3 cellular contexts compared by ENCODE assay signal in the genomic region with DNA sequence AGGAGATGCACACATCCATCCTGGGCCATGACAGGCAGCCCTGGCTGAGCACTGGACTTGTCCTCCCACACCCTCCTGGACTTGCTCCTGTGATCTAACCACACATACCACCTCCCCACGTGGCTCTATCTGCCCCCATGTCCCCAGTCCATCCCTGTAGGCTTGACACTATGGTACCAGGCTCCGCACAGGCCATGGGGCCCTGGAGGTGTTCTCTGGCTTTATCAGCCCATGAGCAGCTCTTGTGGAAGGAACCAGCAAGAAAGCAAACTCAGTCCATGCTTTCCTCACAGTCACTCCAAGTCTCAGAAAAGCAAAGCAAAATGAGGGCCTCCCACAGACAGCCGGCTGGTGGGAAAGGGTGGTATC.
TF ChIP-seq lines count a peak whose summit lies in the region.

No MANE protein-coding gene starts in this region.

TF ChIP-seq in liver, 16 proteins besides CTCF, POLR2A, EP300 and RAD21 (continued from another document):
- TF ChIP-seq, protein P1, sequence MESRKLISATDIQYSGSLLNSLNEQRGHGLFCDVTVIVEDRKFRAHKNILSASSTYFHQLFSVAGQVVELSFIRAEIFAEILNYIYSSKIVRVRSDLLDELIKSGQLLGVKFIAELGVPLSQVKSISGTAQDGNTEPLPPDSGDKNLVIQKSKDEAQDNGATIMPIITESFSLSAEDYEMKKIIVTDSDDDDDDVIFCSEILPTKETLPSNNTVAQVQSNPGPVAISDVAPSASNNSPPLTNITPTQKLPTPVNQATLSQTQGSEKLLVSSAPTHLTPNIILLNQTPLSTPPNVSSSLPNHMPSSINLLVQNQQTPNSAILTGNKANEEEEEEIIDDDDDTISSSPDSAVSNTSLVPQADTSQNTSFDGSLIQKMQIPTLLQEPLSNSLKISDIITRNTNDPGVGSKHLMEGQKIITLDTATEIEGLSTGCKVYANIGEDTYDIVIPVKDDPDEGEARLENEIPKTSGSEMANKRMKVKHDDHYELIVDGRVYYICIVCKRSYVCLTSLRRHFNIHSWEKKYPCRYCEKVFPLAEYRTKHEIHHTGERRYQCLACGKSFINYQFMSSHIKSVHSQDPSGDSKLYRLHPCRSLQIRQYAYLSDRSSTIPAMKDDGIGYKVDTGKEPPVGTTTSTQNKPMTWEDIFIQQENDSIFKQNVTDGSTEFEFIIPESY (IDR thresholded peaks at IDR 0.05): no peak
- TF ChIP-seq HNF4G (IDR thresholded peaks at IDR 0.05) (no peak), GABPA (IDR thresholded peaks at IDR 0.05 in 1 of 2, conservative IDR thresholded peaks at IDR 0.05 in 1 of 2) (no peak), NR2F2 (IDR thresholded peaks at IDR 0.05) (no peak)

TF ChIP-seq in HepG2, 621 proteins besides CTCF, POLR2A, EP300 and RAD21 (continued from another document):
- TF ChIP-seq, protein P2, sequence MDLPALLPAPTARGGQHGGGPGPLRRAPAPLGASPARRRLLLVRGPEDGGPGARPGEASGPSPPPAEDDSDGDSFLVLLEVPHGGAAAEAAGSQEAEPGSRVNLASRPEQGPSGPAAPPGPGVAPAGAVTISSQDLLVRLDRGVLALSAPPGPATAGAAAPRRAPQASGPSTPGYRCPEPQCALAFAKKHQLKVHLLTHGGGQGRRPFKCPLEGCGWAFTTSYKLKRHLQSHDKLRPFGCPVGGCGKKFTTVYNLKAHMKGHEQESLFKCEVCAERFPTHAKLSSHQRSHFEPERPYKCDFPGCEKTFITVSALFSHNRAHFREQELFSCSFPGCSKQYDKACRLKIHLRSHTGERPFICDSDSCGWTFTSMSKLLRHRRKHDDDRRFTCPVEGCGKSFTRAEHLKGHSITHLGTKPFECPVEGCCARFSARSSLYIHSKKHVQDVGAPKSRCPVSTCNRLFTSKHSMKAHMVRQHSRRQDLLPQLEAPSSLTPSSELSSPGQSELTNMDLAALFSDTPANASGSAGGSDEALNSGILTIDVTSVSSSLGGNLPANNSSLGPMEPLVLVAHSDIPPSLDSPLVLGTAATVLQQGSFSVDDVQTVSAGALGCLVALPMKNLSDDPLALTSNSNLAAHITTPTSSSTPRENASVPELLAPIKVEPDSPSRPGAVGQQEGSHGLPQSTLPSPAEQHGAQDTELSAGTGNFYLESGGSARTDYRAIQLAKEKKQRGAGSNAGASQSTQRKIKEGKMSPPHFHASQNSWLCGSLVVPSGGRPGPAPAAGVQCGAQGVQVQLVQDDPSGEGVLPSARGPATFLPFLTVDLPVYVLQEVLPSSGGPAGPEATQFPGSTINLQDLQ (CRISPR knock-in tag; IDR thresholded peaks at IDR 0.05): no peak
- TF ChIP-seq TCF7L2 (IDR thresholded peaks at IDR 0.05; ENCODE audit: low read depth, low read length) (no peak), TOE1 (CRISPR knock-in tag; IDR thresholded peaks at IDR 0.05) (no peak), POLR2AphosphoS2 (IDR thresholded peaks at IDR 0.05; ENCODE audit: low read depth, low read length) (no peak), NPAS2 (CRISPR knock-in tag; IDR thresholded peaks at IDR 0.05; ENCODE audit: borderline replicate concordance) (no peak), CBX1 (IDR thresholded peaks at IDR 0.05; ENCODE audit: low read depth) (no peak), SP140L (CRISPR knock-in tag; IDR thresholded peaks at IDR 0.05; ENCODE audit: borderline replicate concordance) (no peak), ZC3H13 (CRISPR knock-in tag; IDR thresholded peaks at IDR 0.05) (no peak), ZNF557 (CRISPR knock-in tag; IDR thresholded peaks at IDR 0.05) (no peak), NBN (conservative IDR thresholded peaks at IDR 0.05) (no peak), ZNF720 (CRISPR knock-in tag; IDR thresholded peaks at IDR 0.05) (no peak), TEAD2 (CRISPR knock-in tag; IDR thresholded peaks at IDR 0.05) (no peak), NCOR1 (IDR thresholded peaks at IDR 0.05; ENCODE audit: borderline replicate concordance, low read length) (no peak), ZNF354B (CRISPR knock-in tag; IDR thresholded peaks at IDR 0.05) (no peak), MATR3 (CRISPR knock-in tag; IDR thresholded peaks at IDR 0.05) (no peak)
- TF ChIP-seq, protein P3, sequence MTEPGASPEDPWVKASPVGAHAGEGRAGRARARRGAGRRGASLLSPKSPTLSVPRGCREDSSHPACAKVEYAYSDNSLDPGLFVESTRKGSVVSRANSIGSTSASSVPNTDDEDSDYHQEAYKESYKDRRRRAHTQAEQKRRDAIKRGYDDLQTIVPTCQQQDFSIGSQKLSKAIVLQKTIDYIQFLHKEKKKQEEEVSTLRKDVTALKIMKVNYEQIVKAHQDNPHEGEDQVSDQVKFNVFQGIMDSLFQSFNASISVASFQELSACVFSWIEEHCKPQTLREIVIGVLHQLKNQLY (CRISPR knock-in tag; IDR thresholded peaks at IDR 0.05): no peak
- TF ChIP-seq, protein P4, sequence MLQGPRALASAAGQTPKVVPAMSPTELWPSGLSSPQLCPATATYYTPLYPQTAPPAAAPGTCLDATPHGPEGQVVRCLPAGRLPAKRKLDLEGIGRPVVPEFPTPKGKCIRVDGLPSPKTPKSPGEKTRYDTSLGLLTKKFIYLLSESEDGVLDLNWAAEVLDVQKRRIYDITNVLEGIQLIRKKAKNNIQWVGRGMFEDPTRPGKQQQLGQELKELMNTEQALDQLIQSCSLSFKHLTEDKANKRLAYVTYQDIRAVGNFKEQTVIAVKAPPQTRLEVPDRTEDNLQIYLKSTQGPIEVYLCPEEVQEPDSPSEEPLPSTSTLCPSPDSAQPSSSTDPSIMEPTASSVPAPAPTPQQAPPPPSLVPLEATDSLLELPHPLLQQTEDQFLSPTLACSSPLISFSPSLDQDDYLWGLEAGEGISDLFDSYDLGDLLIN (CRISPR knock-in tag; IDR thresholded peaks at IDR 0.05; ENCODE audit: borderline replicate concordance): no peak
- TF ChIP-seq, protein P5, sequence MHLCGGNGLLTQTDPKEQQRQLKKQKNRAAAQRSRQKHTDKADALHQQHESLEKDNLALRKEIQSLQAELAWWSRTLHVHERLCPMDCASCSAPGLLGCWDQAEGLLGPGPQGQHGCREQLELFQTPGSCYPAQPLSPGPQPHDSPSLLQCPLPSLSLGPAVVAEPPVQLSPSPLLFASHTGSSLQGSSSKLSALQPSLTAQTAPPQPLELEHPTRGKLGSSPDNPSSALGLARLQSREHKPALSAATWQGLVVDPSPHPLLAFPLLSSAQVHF (CRISPR knock-in tag; IDR thresholded peaks at IDR 0.05): no peak
- TF ChIP-seq, protein P6, sequence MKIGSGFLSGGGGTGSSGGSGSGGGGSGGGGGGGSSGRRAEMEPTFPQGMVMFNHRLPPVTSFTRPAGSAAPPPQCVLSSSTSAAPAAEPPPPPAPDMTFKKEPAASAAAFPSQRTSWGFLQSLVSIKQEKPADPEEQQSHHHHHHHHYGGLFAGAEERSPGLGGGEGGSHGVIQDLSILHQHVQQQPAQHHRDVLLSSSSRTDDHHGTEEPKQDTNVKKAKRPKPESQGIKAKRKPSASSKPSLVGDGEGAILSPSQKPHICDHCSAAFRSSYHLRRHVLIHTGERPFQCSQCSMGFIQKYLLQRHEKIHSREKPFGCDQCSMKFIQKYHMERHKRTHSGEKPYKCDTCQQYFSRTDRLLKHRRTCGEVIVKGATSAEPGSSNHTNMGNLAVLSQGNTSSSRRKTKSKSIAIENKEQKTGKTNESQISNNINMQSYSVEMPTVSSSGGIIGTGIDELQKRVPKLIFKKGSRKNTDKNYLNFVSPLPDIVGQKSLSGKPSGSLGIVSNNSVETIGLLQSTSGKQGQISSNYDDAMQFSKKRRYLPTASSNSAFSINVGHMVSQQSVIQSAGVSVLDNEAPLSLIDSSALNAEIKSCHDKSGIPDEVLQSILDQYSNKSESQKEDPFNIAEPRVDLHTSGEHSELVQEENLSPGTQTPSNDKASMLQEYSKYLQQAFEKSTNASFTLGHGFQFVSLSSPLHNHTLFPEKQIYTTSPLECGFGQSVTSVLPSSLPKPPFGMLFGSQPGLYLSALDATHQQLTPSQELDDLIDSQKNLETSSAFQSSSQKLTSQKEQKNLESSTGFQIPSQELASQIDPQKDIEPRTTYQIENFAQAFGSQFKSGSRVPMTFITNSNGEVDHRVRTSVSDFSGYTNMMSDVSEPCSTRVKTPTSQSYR (CRISPR knock-in tag; IDR thresholded peaks at IDR 0.05; ENCODE audit: borderline replicate concordance): no peak

TF ChIP-seq in WTC11, 78 proteins besides CTCF, POLR2A, EP300 and RAD21 (continues in another document):
- TF ChIP-seq, protein P7, sequence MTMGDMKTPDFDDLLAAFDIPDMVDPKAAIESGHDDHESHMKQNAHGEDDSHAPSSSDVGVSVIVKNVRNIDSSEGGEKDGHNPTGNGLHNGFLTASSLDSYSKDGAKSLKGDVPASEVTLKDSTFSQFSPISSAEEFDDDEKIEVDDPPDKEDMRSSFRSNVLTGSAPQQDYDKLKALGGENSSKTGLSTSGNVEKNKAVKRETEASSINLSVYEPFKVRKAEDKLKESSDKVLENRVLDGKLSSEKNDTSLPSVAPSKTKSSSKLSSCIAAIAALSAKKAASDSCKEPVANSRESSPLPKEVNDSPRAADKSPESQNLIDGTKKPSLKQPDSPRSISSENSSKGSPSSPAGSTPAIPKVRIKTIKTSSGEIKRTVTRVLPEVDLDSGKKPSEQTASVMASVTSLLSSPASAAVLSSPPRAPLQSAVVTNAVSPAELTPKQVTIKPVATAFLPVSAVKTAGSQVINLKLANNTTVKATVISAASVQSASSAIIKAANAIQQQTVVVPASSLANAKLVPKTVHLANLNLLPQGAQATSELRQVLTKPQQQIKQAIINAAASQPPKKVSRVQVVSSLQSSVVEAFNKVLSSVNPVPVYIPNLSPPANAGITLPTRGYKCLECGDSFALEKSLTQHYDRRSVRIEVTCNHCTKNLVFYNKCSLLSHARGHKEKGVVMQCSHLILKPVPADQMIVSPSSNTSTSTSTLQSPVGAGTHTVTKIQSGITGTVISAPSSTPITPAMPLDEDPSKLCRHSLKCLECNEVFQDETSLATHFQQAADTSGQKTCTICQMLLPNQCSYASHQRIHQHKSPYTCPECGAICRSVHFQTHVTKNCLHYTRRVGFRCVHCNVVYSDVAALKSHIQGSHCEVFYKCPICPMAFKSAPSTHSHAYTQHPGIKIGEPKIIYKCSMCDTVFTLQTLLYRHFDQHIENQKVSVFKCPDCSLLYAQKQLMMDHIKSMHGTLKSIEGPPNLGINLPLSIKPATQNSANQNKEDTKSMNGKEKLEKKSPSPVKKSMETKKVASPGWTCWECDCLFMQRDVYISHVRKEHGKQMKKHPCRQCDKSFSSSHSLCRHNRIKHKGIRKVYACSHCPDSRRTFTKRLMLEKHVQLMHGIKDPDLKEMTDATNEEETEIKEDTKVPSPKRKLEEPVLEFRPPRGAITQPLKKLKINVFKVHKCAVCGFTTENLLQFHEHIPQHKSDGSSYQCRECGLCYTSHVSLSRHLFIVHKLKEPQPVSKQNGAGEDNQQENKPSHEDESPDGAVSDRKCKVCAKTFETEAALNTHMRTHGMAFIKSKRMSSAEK (CRISPR knock-in tag; IDR thresholded peaks at IDR 0.05; ENCODE audit: borderline replicate concordance): no peak
- no peak for TF ChIP-seq ELF4 (CRISPR knock-in tag; IDR thresholded peaks at IDR 0.05; ENCODE audit: low read depth)
- TF ChIP-seq FOXJ3 (CRISPR knock-in tag; IDR thresholded peaks at IDR 0.05; ENCODE audit: borderline replicate concordance): no peak
- TF ChIP-seq, protein P8, sequence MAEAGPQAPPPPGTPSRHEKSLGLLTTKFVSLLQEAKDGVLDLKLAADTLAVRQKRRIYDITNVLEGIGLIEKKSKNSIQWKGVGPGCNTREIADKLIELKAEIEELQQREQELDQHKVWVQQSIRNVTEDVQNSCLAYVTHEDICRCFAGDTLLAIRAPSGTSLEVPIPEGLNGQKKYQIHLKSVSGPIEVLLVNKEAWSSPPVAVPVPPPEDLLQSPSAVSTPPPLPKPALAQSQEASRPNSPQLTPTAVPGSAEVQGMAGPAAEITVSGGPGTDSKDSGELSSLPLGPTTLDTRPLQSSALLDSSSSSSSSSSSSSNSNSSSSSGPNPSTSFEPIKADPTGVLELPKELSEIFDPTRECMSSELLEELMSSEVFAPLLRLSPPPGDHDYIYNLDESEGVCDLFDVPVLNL (CRISPR knock-in tag; IDR thresholded peaks at IDR 0.05; ENCODE audit: borderline replicate concordance, low read depth): no peak
- TF ChIP-seq ZNF317 (CRISPR knock-in tag; IDR thresholded peaks at IDR 0.05; ENCODE audit: borderline replicate concordance, low read depth): no peak
- TF ChIP-seq, protein P9, sequence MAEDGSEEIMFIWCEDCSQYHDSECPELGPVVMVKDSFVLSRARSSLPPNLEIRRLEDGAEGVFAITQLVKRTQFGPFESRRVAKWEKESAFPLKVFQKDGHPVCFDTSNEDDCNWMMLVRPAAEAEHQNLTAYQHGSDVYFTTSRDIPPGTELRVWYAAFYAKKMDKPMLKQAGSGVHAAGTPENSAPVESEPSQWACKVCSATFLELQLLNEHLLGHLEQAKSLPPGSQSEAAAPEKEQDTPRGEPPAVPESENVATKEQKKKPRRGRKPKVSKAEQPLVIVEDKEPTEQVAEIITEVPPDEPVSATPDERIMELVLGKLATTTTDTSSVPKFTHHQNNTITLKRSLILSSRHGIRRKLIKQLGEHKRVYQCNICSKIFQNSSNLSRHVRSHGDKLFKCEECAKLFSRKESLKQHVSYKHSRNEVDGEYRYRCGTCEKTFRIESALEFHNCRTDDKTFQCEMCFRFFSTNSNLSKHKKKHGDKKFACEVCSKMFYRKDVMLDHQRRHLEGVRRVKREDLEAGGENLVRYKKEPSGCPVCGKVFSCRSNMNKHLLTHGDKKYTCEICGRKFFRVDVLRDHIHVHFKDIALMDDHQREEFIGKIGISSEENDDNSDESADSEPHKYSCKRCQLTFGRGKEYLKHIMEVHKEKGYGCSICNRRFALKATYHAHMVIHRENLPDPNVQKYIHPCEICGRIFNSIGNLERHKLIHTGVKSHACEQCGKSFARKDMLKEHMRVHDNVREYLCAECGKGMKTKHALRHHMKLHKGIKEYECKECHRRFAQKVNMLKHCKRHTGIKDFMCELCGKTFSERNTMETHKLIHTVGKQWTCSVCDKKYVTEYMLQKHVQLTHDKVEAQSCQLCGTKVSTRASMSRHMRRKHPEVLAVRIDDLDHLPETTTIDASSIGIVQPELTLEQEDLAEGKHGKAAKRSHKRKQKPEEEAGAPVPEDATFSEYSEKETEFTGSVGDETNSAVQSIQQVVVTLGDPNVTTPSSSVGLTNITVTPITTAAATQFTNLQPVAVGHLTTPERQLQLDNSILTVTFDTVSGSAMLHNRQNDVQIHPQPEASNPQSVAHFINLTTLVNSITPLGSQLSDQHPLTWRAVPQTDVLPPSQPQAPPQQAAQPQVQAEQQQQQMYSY (CRISPR knock-in tag; IDR thresholded peaks at IDR 0.05): no peak
- no peak for TF ChIP-seq ZNF263 (CRISPR knock-in tag; IDR thresholded peaks at IDR 0.05; ENCODE audit: low read depth)
- TF ChIP-seq HMGA2 (CRISPR knock-in tag; IDR thresholded peaks at IDR 0.05): no peak
- no peak for TF ChIP-seq GRHL2 (CRISPR knock-in tag; IDR thresholded peaks at IDR 0.05; ENCODE audit: insufficient replicate concordance, severe bottlenecking)
- TF ChIP-seq, protein P10, sequence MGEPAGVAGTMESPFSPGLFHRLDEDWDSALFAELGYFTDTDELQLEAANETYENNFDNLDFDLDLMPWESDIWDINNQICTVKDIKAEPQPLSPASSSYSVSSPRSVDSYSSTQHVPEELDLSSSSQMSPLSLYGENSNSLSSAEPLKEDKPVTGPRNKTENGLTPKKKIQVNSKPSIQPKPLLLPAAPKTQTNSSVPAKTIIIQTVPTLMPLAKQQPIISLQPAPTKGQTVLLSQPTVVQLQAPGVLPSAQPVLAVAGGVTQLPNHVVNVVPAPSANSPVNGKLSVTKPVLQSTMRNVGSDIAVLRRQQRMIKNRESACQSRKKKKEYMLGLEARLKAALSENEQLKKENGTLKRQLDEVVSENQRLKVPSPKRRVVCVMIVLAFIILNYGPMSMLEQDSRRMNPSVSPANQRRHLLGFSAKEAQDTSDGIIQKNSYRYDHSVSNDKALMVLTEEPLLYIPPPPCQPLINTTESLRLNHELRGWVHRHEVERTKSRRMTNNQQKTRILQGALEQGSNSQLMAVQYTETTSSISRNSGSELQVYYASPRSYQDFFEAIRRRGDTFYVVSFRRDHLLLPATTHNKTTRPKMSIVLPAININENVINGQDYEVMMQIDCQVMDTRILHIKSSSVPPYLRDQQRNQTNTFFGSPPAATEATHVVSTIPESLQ (CRISPR knock-in tag; IDR thresholded peaks at IDR 0.05): no peak
